In genomic region chr5:111384220-111384619, GRCh38 we compare ENCODE assay signal across 16 cellular contexts.
DNase-seq lines count a peak whose midpoint lies in the region; ATAC-seq and TF ChIP-seq lines count a peak whose summit lies in the region.
"Had no signal": no experiment of that assay in that cellular context is flagged by ENCODE, and none has a peak within 500 bp of the region (broad histone marks: within the 10 kb centered on the region; RNA-seq: fewer than 3 reads in every experiment).

No MANE protein-coding gene starts in this region.

- TF ChIP-seq EP300 in Ishikawa (IDR thresholded peaks at IDR 0.05; ENCODE audit: borderline replicate concordance), result no peak

- no peak overlapping the region for H3K4me3 ChIP-seq in cardiac fibroblast (replicated peaks in 1 of 2; ENCODE audit: low read depth in 2 of 2, low read length in 2 of 2)
- H3K4me3 ChIP-seq: heart left ventricle had no signal

- no peak for ATAC-seq in HG02885 (IDR thresholded peaks at IDR 0.05; ENCODE audit: poor library complexity, unreplicated experiment)
- no peak for ATAC-seq in GM19463 (IDR thresholded peaks at IDR 0.05; ENCODE audit: unreplicated experiment)
- ATAC-seq: heart left ventricle, T-helper 17 cell had no signal

- no peak for TF ChIP-seq RAD21 in Ishikawa (IDR thresholded peaks at IDR 0.05; ENCODE audit: low read depth)

- DNase-seq in A172 (ENCODE audit: low spot score), result peak; percentile 20
- DNase-seq in RPMI8226, result peak; percentile 9
- DNase-seq in cardiac fibroblast (ENCODE audit: low read depth in 2 of 2), result peak; percentile 31 to 35
- no peak for DNase-seq in HT-29 (ENCODE audit: low spot score)
- DNase-seq in cerebellar nuclear complex (lab: John Stamatoyannopoulos, UW), result no peak
- DNase-seq: activated CD4-positive, alpha-beta T cell treated with anti-CD3 and anti-CD28 coated beads, Interleukin-2, amount 10 ng/mL, durations not matched to agents 24 days and 14 days; activated T-cell treated with anti-CD3 and anti-CD28 coated beads, Interleukin-2, amount 50 U/mL, for 1 hour; Calu3; heart left ventricle; islet precursor cell; NCI-H187; NCI-H774; T-helper 17 cell had no signal

- TF ChIP-seq CTCF in cardiac fibroblast (IDR thresholded peaks at IDR 0.05; ENCODE audit: low read depth, low read length), result no peak

TF ChIP-seq in Ishikawa, 13 proteins besides CTCF, POLR2A, EP300 and RAD21:
- TF ChIP-seq USF1 (IDR thresholded peaks at IDR 0.05) (no peak), REST (IDR thresholded peaks at IDR 0.05; ENCODE audit: low read depth) (peak; percentile 38; the same call in 1 of the 2 replicates), MAX (IDR thresholded peaks at IDR 0.05) (no peak), NFIC (IDR thresholded peaks at IDR 0.05) (no peak), YY1 (IDR thresholded peaks at IDR 0.05; ENCODE audit: low read depth) (no peak), EGR1 (IDR thresholded peaks at IDR 0.05) (no peak), FOXM1 (IDR thresholded peaks at IDR 0.05; ENCODE audit: borderline replicate concordance, low read depth) (no peak), CREB1 (IDR thresholded peaks at IDR 0.05; ENCODE audit: low read depth) (no peak)
TF ChIP-seq in Ishikawa: peak in this region for 1.

Comparison
In these comparisons a context has a peak if more than half of its experiments do, and no peak if none do; other contexts are left out.
1. DNase-seq: peak in A172 (single experiment), RPMI8226 (single experiment) and cardiac fibroblast (2 of 2); none in HT-29 (single experiment) and cerebellar nuclear complex (0 of 2).